ENCODE assay signal across 14 cellular contexts in genomic region chr2:173217106-173217840, GRCh38.
DNase-seq lines count a peak whose midpoint lies in the region; TF ChIP-seq lines count a peak whose summit lies in the region.
"Had no signal": no experiment of that assay in that cellular context is flagged by ENCODE, and none has a peak within 500 bp of the region (broad histone marks: within the 10 kb centered on the region; RNA-seq: fewer than 3 reads in every experiment).

No MANE protein-coding gene starts in this region.

- H3K9me3 ChIP-seq in WERI-Rb-1 (ENCODE audit: severe bottlenecking) (no peaks in the 10 kb centered on the region), sigmoid colon (no peaks in the 10 kb centered on the region), ovary (no peaks in the 10 kb centered on the region)
- H3K9me3 ChIP-seq: upper lobe of right lung had no signal

- intact Hi-C loops in sigmoid colon (cut with DNase I) = loop anchor here (10.0 kb wide), 1 partner anchor 412 kb away; no protein-coding TSS in a partner anchor
- intact Hi-C loops in ovary (cut with DNase I) = no loop called here

- H3K27me3 ChIP-seq in WERI-Rb-1 (ENCODE audit: insufficient read depth, low read depth, severe bottlenecking) (no peaks in the 10 kb centered on the region), sigmoid colon (no peaks in the 10 kb centered on the region), ovary (no peaks in the 10 kb centered on the region)
- H3K27me3 ChIP-seq: upper lobe of right lung had no signal

- TF ChIP-seq EP300 in sigmoid colon (IDR thresholded peaks at IDR 0.05) (no peak), ovary (IDR thresholded peaks at IDR 0.05) (no peak)

- TF ChIP-seq POLR2A in sigmoid colon (IDR thresholded peaks at IDR 0.05) (no peak), ovary (IDR thresholded peaks at IDR 0.05) (no peak)

- no peaks in the 10 kb centered on the region for H3K36me3 ChIP-seq in WERI-Rb-1
- peaks cover 0 to 10% (median 0%) of the 10 kb centered on the region in 4 donors for H3K36me3 ChIP-seq in sigmoid colon
- H3K36me3 ChIP-seq in ovary = no peaks in the 10 kb centered on the region
- H3K36me3 ChIP-seq: upper lobe of right lung had no signal

- H3K4me3 ChIP-seq in WERI-Rb-1 (ENCODE audit: low read depth, low read length) = peak overlapping the region; percentile 44
- peak overlapping the region in 3 of 4 donors; percentile 22 to 37 (median 35) for H3K4me3 ChIP-seq in sigmoid colon
- no peak overlapping the region for H3K4me3 ChIP-seq in ovary
- H3K4me3 ChIP-seq: upper lobe of right lung had no signal

- H3K4me1 ChIP-seq in sigmoid colon = peaks cover 0 to 64% (median 55%) of the 10 kb centered on the region in 4 donors
- peaks cover 4% of the 10 kb centered on the region for H3K4me1 ChIP-seq in ovary (ENCODE audit: insufficient read depth)

- peak overlapping the region; percentile 24 for H3K27ac ChIP-seq in WERI-Rb-1
- H3K27ac ChIP-seq in sigmoid colon = peak overlapping the region; percentile 66 to 84 (median 69)
- H3K27ac ChIP-seq in ovary = no peak overlapping the region
- H3K27ac ChIP-seq: KMS-11, upper lobe of right lung had no signal

- WGBS in sigmoid colon, 2 donors = 82 to 91% methylated on average over 21 of the region's 21 CpGs
- 41 to 82% (median 55%) methylated on average over 21 of the region's 21 CpGs for WGBS in ovary, 3 donors

- peak; percentile 67 for DNase-seq in NCI-H1694 (lab: John Stamatoyannopoulos, UW)
- peak; percentile 75 for DNase-seq in WERI-Rb-1
- DNase-seq in glomerular visceral epithelial cell (ENCODE audit: extremely low spot score) = peak; percentile 20
- no peak for DNase-seq in sigmoid colon
- DNase-seq in DMS79 treated with DMSO at 0.1 percent for 48 hours (lab: John Stamatoyannopoulos, UW) = no peak
- no peak for DNase-seq in cortex of kidney (lab: John Stamatoyannopoulos, UW)
- DNase-seq in ovary = no peak
- DNase-seq in OCI-M1 (lab: John Stamatoyannopoulos, UW) = no peak
- DNase-seq: foreskin melanocyte, midbrain, NCI-H2081, RPMI8226, upper lobe of right lung had no signal

- TF ChIP-seq CTCF in WERI-Rb-1 (IDR thresholded peaks at IDR 0.05; ENCODE audit: low read depth, low read length) (no peak), sigmoid colon (IDR thresholded peaks at IDR 0.05) (no peak), ovary (IDR thresholded peaks at IDR 0.05) (no peak)

Comparison
In these comparisons a context has a peak if more than half of its experiments do, and no peak if none do; other contexts are left out.
1. DNase-seq: peak in NCI-H1694 (single experiment), WERI-Rb-1 (single experiment) and glomerular visceral epithelial cell (single experiment); none in sigmoid colon (single experiment), DMS79 treated with DMSO at 0.1 percent for 48 hours (single experiment), cortex of kidney (single experiment), ovary (0 of 5) and OCI-M1 (single experiment).
2. H3K27ac ChIP-seq: peak in WERI-Rb-1 (single experiment) and sigmoid colon (4 of 4); none in ovary (0 of 2).